In genomic region chr5:150392680-150393079, GRCh38 we compare ENCODE assay signal across 22 cellular contexts. TPM values are rescaled to one million over a fixed set of nuclear protein-coding genes. Genes with fewer than 3 reads are reported as not detected.
"Had no signal": no experiment of that assay in that cellular context is flagged by ENCODE, and none has a peak within 500 bp of the region (broad histone marks: within the 10 kb centered on the region; RNA-seq: fewer than 3 reads in every experiment).

No MANE protein-coding gene starts in this region.

- H3K4me2 ChIP-seq: SK-N-SH had no signal

- ATAC-seq: T-cell had no signal

- DNase-seq: KBM-7, MV-4-11, NCI-H1048, NCI-H1105, NCI-H1417, NCI-H1436 treated with DMSO at 0.1 percent for 48 hours, NCI-H1694 treated with DMSO at 0.1 percent for 48 hours, NCI-H1930, NCI-H2081, NCI-H2107, NCI-H2227 treated with DMSO at 0.1 percent for 48 hours, NCI-H524, NCI-H526 treated with DMSO at 0.1 percent for 48 hours, NCI-H748 treated with DMSO at 0.1 percent for 48 hours, RPMI8226, SHP77, SK-N-SH, SW 1271, T-cell had no signal

- FAIRE-seq: RCC 7860 had no signal

- H3K9me3 ChIP-seq: SK-N-SH had no signal

RNA-seq across cellular contexts. Expression of gene CD74, which starts 20.0 kb away (rescaled TPM):
- total RNA-seq: MCF 10A, NCI-H460 had no signal
